19 cellular contexts compared by ENCODE assay signal in genomic region chrX:4935387-4935786, GRCh38.
DNase-seq lines count a peak whose midpoint lies in the region; ATAC-seq, FAIRE-seq and TF ChIP-seq lines count a peak whose summit lies in the region.
"Had no signal": no experiment of that assay in that cellular context is flagged by ENCODE, and none has a peak within 500 bp of the region (broad histone marks: within the 10 kb centered on the region; RNA-seq: fewer than 3 reads in every experiment).

No MANE protein-coding gene starts in this region.

- H2BK15ac ChIP-seq in mesenchymal stem cell (ENCODE audit: low read depth, poor library complexity, severe bottlenecking), result no peak overlapping the region

- H3K4ac ChIP-seq in mesenchymal stem cell (ENCODE audit: low read depth in 1 of 2, low read length in 2 of 2), result no peak overlapping the region

- H2BK12ac ChIP-seq in mesenchymal stem cell (ENCODE audit: low read length in 2 of 2), result no peak overlapping the region

- no peak overlapping the region for H2BK120ac ChIP-seq in mesenchymal stem cell (ENCODE audit: low read depth, low read length)

- H3K18ac ChIP-seq in mesenchymal stem cell (ENCODE audit: low read depth in 1 of 2, low read length in 2 of 2), result no peak overlapping the region

- no peak overlapping the region for H3K9ac ChIP-seq in mesenchymal stem cell (ENCODE audit: low read length)

- no peaks in the 10 kb centered on the region for H3K27me3 ChIP-seq in mesenchymal stem cell (ENCODE audit: control insufficient read depth in 1 of 2, insufficient read depth in 1 of 2, low read length in 2 of 2)
- H3K27me3 ChIP-seq: ascending aorta, sigmoid colon had no signal

- TF ChIP-seq POLR2A in GM18505 (IDR thresholded peaks at IDR 0.05; ENCODE audit: borderline replicate concordance, extremely low read depth, insufficient read depth, insufficient read length), result no peak

- no peak overlapping the region for H2AK5ac ChIP-seq in mesenchymal stem cell (ENCODE audit: low read length, severe bottlenecking)

- no peak overlapping the region for H3K23ac ChIP-seq in mesenchymal stem cell (ENCODE audit: low read length in 2 of 2)

- H3K9me3 ChIP-seq in mesenchymal stem cell (ENCODE audit: control insufficient read depth, low read length), result peaks cover 10% of the 10 kb centered on the region
- H3K9me3 ChIP-seq: ascending aorta, mucosa of descending colon, sigmoid colon had no signal

- no peak overlapping the region for H4K8ac ChIP-seq in mesenchymal stem cell (ENCODE audit: low read length)

- no peak overlapping the region for H3K4me3 ChIP-seq in mesenchymal stem cell (ENCODE audit: insufficient read depth in 1 of 2, low read depth in 1 of 2, low read length in 2 of 2)
- H3K4me3 ChIP-seq: ascending aorta, coronary artery, mucosa of descending colon, sigmoid colon had no signal

- H3K36me3 ChIP-seq in mesenchymal stem cell (ENCODE audit: control insufficient read depth in 1 of 2, insufficient read depth in 2 of 2, low read depth in 1 of 2, low read length in 2 of 2), result no peaks in the 10 kb centered on the region
- H3K36me3 ChIP-seq: ascending aorta, sigmoid colon had no signal

- no peaks in the 10 kb centered on the region for H3K4me1 ChIP-seq in mesenchymal stem cell (ENCODE audit: control insufficient read depth, insufficient read depth, low read depth, low read length)
- H3K4me1 ChIP-seq: ascending aorta, sigmoid colon had no signal

- H4K91ac ChIP-seq in mesenchymal stem cell (ENCODE audit: low read length), result no peak overlapping the region

- H3K27ac ChIP-seq in mesenchymal stem cell (ENCODE audit: low read length, poor library complexity, severe bottlenecking), result no peak overlapping the region

- no peaks in the 10 kb centered on the region for H3K79me1 ChIP-seq in mesenchymal stem cell (replicated peaks; ENCODE audit: low read length, poor library complexity, severe bottlenecking)

- WGBS in mesenchymal stem cell, result 96% methylated on average over 2 of the region's 2 CpGs

- FAIRE-seq in RCC 7860 (lab: Jason Lieb, UNC), result no peak
- FAIRE-seq: frontal cortex had no signal

- DNase-seq in mesenchymal stem cell (peak; percentile 3), RCC 7860 (ENCODE audit: low spot score) (no peak)
- DNase-seq: activated CD4-positive, alpha-beta T cell treated with anti-CD3 and anti-CD28 coated beads, Interleukin-2, amount 10 ng/mL, durations not matched to agents 7 days and 5 days; activated naive CD4-positive, alpha-beta T cell; Karpas-422; NCI-H1436; sigmoid colon; stimulated activated CD4-positive, alpha-beta T cell treated with anti-CD3 and anti-CD28 coated beads, Interleukin-2, amount 100 ng/mL, for 48 hours had no signal

- H3K14ac ChIP-seq in mesenchymal stem cell (ENCODE audit: low read length in 2 of 2), result no peak overlapping the region

- H2BK5ac ChIP-seq in mesenchymal stem cell (ENCODE audit: low read depth, low read length, poor library complexity, severe bottlenecking), result no peak overlapping the region

- H2AFZ ChIP-seq in mesenchymal stem cell (ENCODE audit: low read depth, low read length), result no peak overlapping the region

- no peak overlapping the region for H3K4me2 ChIP-seq in mesenchymal stem cell (ENCODE audit: low read length, poor library complexity, severe bottlenecking)

- ATAC-seq in GM18505 (IDR thresholded peaks at IDR 0.05; ENCODE audit: unreplicated experiment) (peak; percentile 28), GM21576 (IDR thresholded peaks at IDR 0.05; ENCODE audit: unreplicated experiment) (peak; percentile 10), HG03565 (IDR thresholded peaks at IDR 0.05; ENCODE audit: unreplicated experiment) (peak; percentile 32), HG03196 (IDR thresholded peaks at IDR 0.05; ENCODE audit: unreplicated experiment) (no peak), GM21737 (IDR thresholded peaks at IDR 0.05; ENCODE audit: unreplicated experiment) (no peak), GM21786 (IDR thresholded peaks at IDR 0.05; ENCODE audit: unreplicated experiment) (no peak)
- ATAC-seq: left colon had no signal

Comparison
In these comparisons a context has a peak if more than half of its experiments do, and no peak if none do; other contexts are left out.
1. ATAC-seq: peak in GM18505 (single experiment), GM21576 (single experiment) and HG03565 (single experiment); none in HG03196 (single experiment), GM21737 (single experiment) and GM21786 (single experiment).